In genomic region chr20:52766645-52767435, GRCh38 we compare ENCODE assay signal across 24 cellular contexts.
"Had no signal": no experiment of that assay in that cellular context is flagged by ENCODE, and none has a peak within 500 bp of the region (broad histone marks: within the 10 kb centered on the region; RNA-seq: fewer than 3 reads in every experiment).

No MANE protein-coding gene starts in this region.

- DNase-seq: activated CD4-positive, alpha-beta T cell treated with anti-CD3 and anti-CD28 coated beads, Interleukin-2, amount 10 ng/mL, durations not matched to agents 24 days and 14 days; activated CD8-positive, alpha-beta memory T cell treated with anti-CD3 and anti-CD28 coated beads, Interleukin-2, amount 10 ng/mL, durations not matched to agents 7 days and 5 days; activated CD8-positive, alpha-beta T cell treated with anti-CD3 and anti-CD28 coated beads for 36 hours; activated effector memory CD4-positive, alpha-beta T cell treated with anti-CD3 and anti-CD28 coated beads, Interleukin-2, amount 50 U/mL, for 16 hours; activated naive CD4-positive, alpha-beta T cell treated with anti-CD3 and anti-CD28 coated beads, Interleukin-2, amount 10 ng/mL, durations not matched to agents 7 days and 5 days; activated T-cell treated with anti-CD3 and anti-CD28 coated beads for 4 hours; caudate nucleus; dorsolateral prefrontal cortex; effector memory CD8-positive, alpha-beta T cell; gastrocnemius medialis; islet precursor cell; left cardiac atrium; lower lobe of right lung; naive thymus-derived CD8-positive, alpha-beta T cell; stimulated activated CD4-positive, alpha-beta T cell treated with anti-CD3 and anti-CD28 coated beads, Interleukin-1b, Interleukin-23, amount 100 ng/mL, for 48 hours; stimulated activated naive CD8-positive, alpha-beta T cell treated with anti-CD3 and anti-CD28 coated beads, Interleukin-15, amount 100 ng/mL, for 72 hours; T-cell; tibial artery had no signal

- H3K9me3 ChIP-seq: esophagus muscularis mucosa, gastrocnemius medialis, lower lobe of right lung, prostate gland, tibial artery had no signal

- H3K4me1 ChIP-seq: esophagus muscularis mucosa, gastrocnemius medialis, lower lobe of right lung, prostate gland, tibial artery had no signal

- H3K27ac ChIP-seq: dorsolateral prefrontal cortex, esophagus muscularis mucosa, gastrocnemius medialis, lower lobe of right lung, prostate gland, tibial artery, VCaP had no signal

- H3K36me3 ChIP-seq: esophagus muscularis mucosa, gastrocnemius medialis, lower lobe of right lung, prostate gland, tibial artery had no signal

- FAIRE-seq: colon had no signal

- H3K4me3 ChIP-seq: dorsolateral prefrontal cortex, esophagus muscularis mucosa, gastrocnemius medialis, lower lobe of right lung, prostate gland, tibial artery had no signal

- ATAC-seq: activated CD4-positive, CD25-positive, alpha-beta regulatory T cell treated with anti-CD3 and anti-CD28 coated beads, Interleukin-2, amount 50 U/mL, for 24 hours; activated CD8-positive, alpha-beta memory T cell treated with anti-CD3 and anti-CD28 coated beads, Interleukin-2, amount 10 ng/mL, durations not matched to agents 7 days and 5 days; activated CD8-positive, alpha-beta T cell treated with anti-CD3 and anti-CD28 coated beads for 36 hours; effector memory CD8-positive, alpha-beta T cell; gastrocnemius medialis; lower lobe of right lung; naive thymus-derived CD8-positive, alpha-beta T cell; stimulated activated effector memory CD8-positive, alpha-beta T cell treated with anti-CD3 and anti-CD28 coated beads, Interleukin-12 subunit alpha, Interleukin-12 subunit beta, amount 100 ng/mL, for 72 hours; stimulated activated naive CD8-positive, alpha-beta T cell treated with anti-CD3 and anti-CD28 coated beads, Interleukin-15, amount 100 ng/mL, for 72 hours; T-cell had no signal

- H3K27me3 ChIP-seq: dorsolateral prefrontal cortex, esophagus muscularis mucosa, gastrocnemius medialis, tibial artery had no signal
